In genomic region chr3:45198264-45199260, GRCh38 we compare ENCODE assay signal across 25 cellular contexts. TPM values are rescaled to one million over a fixed set of nuclear protein-coding genes. Genes with fewer than 3 reads are reported as not detected.
DNase-seq lines count a peak whose midpoint lies in the region; FAIRE-seq and TF ChIP-seq lines count a peak whose summit lies in the region.
"Had no signal": no experiment of that assay in that cellular context is flagged by ENCODE, and none has a peak within 500 bp of the region (broad histone marks: within the 10 kb centered on the region; RNA-seq: fewer than 3 reads in every experiment).

No MANE protein-coding gene starts in this region.

- no peak overlapping the region for H3K4me2 ChIP-seq in neuronal stem cell (ENCODE audit: insufficient read depth, low read length, poor library complexity, severe bottlenecking)

- no peak overlapping the region for H3K4me3 ChIP-seq in neuronal stem cell (ENCODE audit: low read length in 2 of 2)
- no peak overlapping the region for H3K4me3 ChIP-seq in lower leg skin (ENCODE audit: low read depth, poor library complexity, severe bottlenecking)
- H3K4me3 ChIP-seq: heart right ventricle, ovary, SJCRH30 had no signal

- peak overlapping the region; percentile 11 for H3K18ac ChIP-seq in neuronal stem cell (ENCODE audit: low read length)

- no peak overlapping the region for H2BK15ac ChIP-seq in neuronal stem cell (ENCODE audit: low read length)

- CTCF ChIA-PET in RWPE1 (lab: Yijun Ruan, JAX) = interaction anchor here (0.7 to 0.8 kb wide), 2 partner anchors 26 to 54 kb away, joined by 3 to 4 read pairs; no protein-coding TSS in a partner anchor

- H2BK5ac ChIP-seq in neuronal stem cell (ENCODE audit: low read length) = no peak overlapping the region

- peak overlapping the region; percentile 79 for H3K27ac ChIP-seq in RWPE1
- peak overlapping the region; percentile 92 for H3K27ac ChIP-seq in epithelial cell of prostate
- H3K27ac ChIP-seq in neuronal stem cell (replicated peaks; ENCODE audit: low read length) = no peak overlapping the region
- H3K27ac ChIP-seq: heart right ventricle, ovary, SJCRH30, WERI-Rb-1 had no signal

- TF ChIP-seq CTCF in RWPE1 (conservative IDR thresholded peaks at IDR 0.05; ENCODE audit: low read depth) (no peak), lower leg skin (IDR thresholded peaks at IDR 0.05) (no peak)

- no peaks in the 10 kb centered on the region for H3K79me1 ChIP-seq in neuronal stem cell (ENCODE audit: low read depth, low read length)

- peaks cover 3 to 4% of the 10 kb centered on the region in 2 donors for H3K4me1 ChIP-seq in neuronal stem cell (ENCODE audit: control insufficient read depth in 2 of 2, insufficient read depth in 1 of 2, low read depth in 1 of 2, low read length in 2 of 2)
- H3K4me1 ChIP-seq: heart right ventricle had no signal

- no peak for TF ChIP-seq POLR2A in lower leg skin (IDR thresholded peaks at IDR 0.05)
- no peak for TF ChIP-seq POLR2A in H54 (IDR thresholded peaks at IDR 0.05; ENCODE audit: low read depth, low read length)

- H3K9ac ChIP-seq in neuronal stem cell (ENCODE audit: low read depth, low read length, poor library complexity) = peak overlapping the region; percentile 30

- no peak overlapping the region for H2BK12ac ChIP-seq in neuronal stem cell (ENCODE audit: low read length)

- H4K8ac ChIP-seq in neuronal stem cell (ENCODE audit: low read depth, low read length) = no peak overlapping the region

- peak overlapping the region; percentile 63 for H3K14ac ChIP-seq in neuronal stem cell (ENCODE audit: low read length)

- intact Hi-C loops in lower leg skin (cut with DNase I; ENCODE audit: low total_unique reads) = no loop called here

- no peak overlapping the region for H2AK5ac ChIP-seq in neuronal stem cell (ENCODE audit: low read depth, low read length)

- POLR2A ChIA-PET in RWPE1 (lab: Yijun Ruan, JAX; ENCODE audit: low non-redundant PET) = no interaction called here

- no peak for FAIRE-seq in H54 (lab: Jason Lieb, UNC)
- FAIRE-seq: G401.6 had no signal

- peaks cover 0 to 4% (median 0%) of the 10 kb centered on the region in 3 experiments for H3K27me3 ChIP-seq in neuronal stem cell (ENCODE audit: control insufficient read depth in 3 of 3, insufficient read depth in 3 of 3, low read depth in 1 of 3, low read length in 3 of 3)
- H3K27me3 ChIP-seq: ovary, SJCRH30 had no signal

- no peak overlapping the region for H3K23ac ChIP-seq in neuronal stem cell (ENCODE audit: low read depth, low read length, poor library complexity)

- no CpG with 5 or more reads among the region's 5 CpGs for WGBS in neuronal stem cell (ENCODE audit: extremely low coverage in 2 of 2, insufficient read length in 2 of 2, insufficient replicate concordance in 1 of 2), 2 donors
- WGBS in lower leg skin, 2 donors = 87 to 92% methylated on average over 5 of the region's 5 CpGs

- H3K36me3 ChIP-seq in neuronal stem cell (replicated peaks in 1 of 2; ENCODE audit: control insufficient read depth in 2 of 2, insufficient read depth in 2 of 2, low read length in 2 of 2) = no peaks in the 10 kb centered on the region
- H3K36me3 ChIP-seq: heart right ventricle, ovary, SJCRH30, WERI-Rb-1 had no signal

- no peak overlapping the region for H2BK120ac ChIP-seq in neuronal stem cell (ENCODE audit: low read depth, low read length)

- H4K91ac ChIP-seq in neuronal stem cell (ENCODE audit: low read depth, low read length, poor library complexity) = no peak overlapping the region

- no peak overlapping the region for H2AFZ ChIP-seq in neuronal stem cell (ENCODE audit: low read length)

- no peaks in the 10 kb centered on the region for H3K9me3 ChIP-seq in neuronal stem cell (replicated peaks in 1 of 2; ENCODE audit: control insufficient read depth in 2 of 2, insufficient read depth in 1 of 2, low read depth in 1 of 2, low read length in 2 of 2)
- H3K9me3 ChIP-seq: heart right ventricle, ovary, SJCRH30 had no signal

- no peak overlapping the region for H3K4ac ChIP-seq in neuronal stem cell (ENCODE audit: low read length)

- peak; percentile 37 for DNase-seq in EH (ENCODE audit: low read depth)
- no peak for DNase-seq in RWPE1 (ENCODE audit: low spot score)
- no peak for DNase-seq in epithelial cell of prostate (ENCODE audit: low read depth, low spot score)
- DNase-seq in neuronal stem cell (ENCODE audit: low spot score) = no peak
- DNase-seq in lower leg skin (ENCODE audit: low spot score in 2 of 2) = no peak
- DNase-seq in effector CD4-positive, alpha-beta T cell = no peak
- DNase-seq in NCI-H69 (lab: John Stamatoyannopoulos, UW) = no peak
- no peak for DNase-seq in H54 (ENCODE audit: insufficient read length, low spot score)
- DNase-seq: activated CD4-positive, alpha-beta memory T cell treated with anti-CD3 and anti-CD28 coated beads for 36 hours; activated naive CD4-positive, alpha-beta T cell; anterior cingulate cortex; cerebellar nuclear complex; DMS 273 treated with DMSO at 0.1 percent for 48 hours; effector memory CD4-positive, alpha-beta T cell; heart right ventricle; naive B cell; NCI-H187; NCI-H748 treated with DMSO at 0.1 percent for 48 hours; ovary; right cardiac atrium; SJCRH30; stimulated activated CD4-positive, alpha-beta T cell treated with anti-CD3 and anti-CD28 coated beads, Interleukin-15, amount 100 ng/mL, for 24 hours; substantia nigra; WERI-Rb-1 had no signal

RNA-seq across cellular contexts. Expression of gene TMEM158, which starts 27.5 kb away (rescaled TPM):
- polyA plus RNA-seq in neuronal stem cell (2013, experiment 1 of 2) = 9.2 TPM
- polyA plus RNA-seq in neuronal stem cell (2013, experiment 2 of 2) = 9.1 TPM
- 1 to 10 TPM in 3 of 4 donors, under 1 TPM in 1; 0.88 to 4.2 (median 2.7) TPM for total RNA-seq in lower leg skin
- total RNA-seq: activated CD4-positive, alpha-beta memory T cell treated with anti-CD3 and anti-CD28 coated beads for 36 hours had no signal

RNA-seq across cellular contexts. Expression of gene CDCP1, which starts 52.4 kb away (rescaled TPM):
- 0.01 TPM for polyA plus RNA-seq in neuronal stem cell (2013, experiment 1 of 2)
- 0.01 TPM for polyA plus RNA-seq in neuronal stem cell (2013, experiment 2 of 2)
- 10 to 100 TPM; 43.8 to 79.0 (median 57.1) TPM for total RNA-seq in lower leg skin
- total RNA-seq: SJCRH30 had no signal
